In genomic region chr1:200729863-200730262, GRCh38 we compare ENCODE assay signal across 1 cellular context.
TF ChIP-seq lines count a peak whose summit lies in the region.

No MANE protein-coding gene starts in this region.

TF ChIP-seq in IMR-90, 13 proteins besides CTCF, POLR2A, EP300 and RAD21:
- TF ChIP-seq FOS (IDR thresholded peaks at IDR 0.05; ENCODE audit: low read depth, low read length) (no peak), USF2 (IDR thresholded peaks at IDR 0.05; ENCODE audit: low read depth, low read length) (no peak), RCOR1 (IDR thresholded peaks at IDR 0.05; ENCODE audit: insufficient replicate concordance, low read length) (no peak), CHD1 (IDR thresholded peaks at IDR 0.05; ENCODE audit: low read depth, low read length) (no peak), SMC3 (IDR thresholded peaks at IDR 0.05; ENCODE audit: low read depth, low read length) (no peak), CEBPB (IDR thresholded peaks at IDR 0.05; ENCODE audit: low read depth, low read length) (no peak), MAZ (IDR thresholded peaks at IDR 0.05; ENCODE audit: borderline replicate concordance, low read depth, low read length) (no peak), MAFK (IDR thresholded peaks at IDR 0.05; ENCODE audit: low read depth, low read length) (no peak)
